ENCODE assay signal across 26 cellular contexts in genomic region chr9:80326105-80326504, GRCh38.
DNase-seq lines count a peak whose midpoint lies in the region; ATAC-seq and TF ChIP-seq lines count a peak whose summit lies in the region.
"Had no signal": no experiment of that assay in that cellular context is flagged by ENCODE, and none has a peak within 500 bp of the region (broad histone marks: within the 10 kb centered on the region; RNA-seq: fewer than 3 reads in every experiment).

No MANE protein-coding gene starts in this region.

- H3K27ac Mint-ChIP-seq in neural progenitor cell = no peak overlapping the region
- H3K27ac Mint-ChIP-seq in activated CD8-positive, alpha-beta memory T cell treated with anti-CD3 and anti-CD28 coated beads, Interleukin-2, amount 10 ng/mL, durations not matched to agents 7 days and 5 days = no peak overlapping the region
- H3K27ac Mint-ChIP-seq: CD4-positive, alpha-beta T cell; IgD-negative memory B cell had no signal

- H3K27ac ChIP-seq in neural progenitor cell = no peak overlapping the region
- H3K27ac ChIP-seq: A549; BLaER1 treated with 17β-estradiol and CSF1 and Interleukin-3, amounts not matched to agents 10 nM and 100 nM; HL-60; KMS-11 had no signal

- H3K27me3 ChIP-seq in MG63 (no peaks in the 10 kb centered on the region), neural progenitor cell (no peaks in the 10 kb centered on the region)
- H3K27me3 ChIP-seq: BLaER1 treated with 17β-estradiol and CSF1 and Interleukin-3, amounts not matched to agents 10 nM and 100 nM had no signal

- no peaks in the 10 kb centered on the region for H3K4me1 Mint-ChIP-seq in neural progenitor cell
- H3K4me1 Mint-ChIP-seq in activated CD8-positive, alpha-beta memory T cell treated with anti-CD3 and anti-CD28 coated beads, Interleukin-2, amount 10 ng/mL, durations not matched to agents 7 days and 5 days = no peaks in the 10 kb centered on the region

- no peaks in the 10 kb centered on the region for H3K36me3 Mint-ChIP-seq in neural progenitor cell
- no peaks in the 10 kb centered on the region for H3K36me3 Mint-ChIP-seq in activated CD8-positive, alpha-beta memory T cell treated with anti-CD3 and anti-CD28 coated beads, Interleukin-2, amount 10 ng/mL, durations not matched to agents 7 days and 5 days

- no peaks in the 10 kb centered on the region for H3K9me3 ChIP-seq in MG63
- H3K9me3 ChIP-seq in neural progenitor cell (ENCODE audit: low read depth) = peaks cover 3% of the 10 kb centered on the region
- H3K9me3 ChIP-seq: A549; BLaER1 treated with 17β-estradiol and CSF1 and Interleukin-3, amounts not matched to agents 10 nM and 100 nM had no signal

- DNase-seq in MG63 = peak; percentile 36
- DNase-seq in astrocyte of the spinal cord (ENCODE audit: low read depth, low spot score) = peak; percentile 5
- DNase-seq in fibroblast of gingiva (ENCODE audit: low read depth) = peak; percentile 68
- DNase-seq in neural progenitor cell (ENCODE audit: low spot score) = no peak
- DNase-seq in DMS53 treated with DMSO at 0.1 percent for 48 hours (lab: John Stamatoyannopoulos, UW; ENCODE audit: unreplicated experiment) = no peak
- no peak for DNase-seq in activated CD8-positive, alpha-beta memory T cell treated with anti-CD3 and anti-CD28 coated beads, Interleukin-2, amount 10 ng/mL, durations not matched to agents 7 days and 5 days
- DNase-seq in retina = no peak
- no peak for DNase-seq in NCI-H2196 (lab: John Stamatoyannopoulos, UW; ENCODE audit: unreplicated experiment)
- DNase-seq: AML-193; CD4-positive, alpha-beta T cell; COR-L47; DMS53; GDM1; NCI-H1092 treated with DMSO at 0.1 percent for 48 hours; NCI-H1436; NCI-H1930; NCI-H2107; NCI-H526 treated with DMSO at 0.1 percent for 48 hours; RPMI8226; SHP77 had no signal

- H3K4me3 ChIP-seq in MG63 (no peak overlapping the region), astrocyte of the spinal cord (ENCODE audit: low read depth, low read length) (no peak overlapping the region), neural progenitor cell (no peak overlapping the region)
- H3K4me3 ChIP-seq: A549; BLaER1 treated with 17β-estradiol and CSF1 and Interleukin-3, amounts not matched to agents 10 nM and 100 nM; GM12878 had no signal

- peak overlapping the region; percentile 44 for H2AFZ ChIP-seq in neural progenitor cell (replicated peaks)

- TF ChIP-seq CTCF in astrocyte of the spinal cord (IDR thresholded peaks at IDR 0.05; ENCODE audit: low read depth, low read length) (no peak), neural progenitor cell (IDR thresholded peaks at IDR 0.05) (no peak)

- H3K9ac ChIP-seq in neural progenitor cell = no peak overlapping the region
- H3K9ac ChIP-seq: BLaER1 treated with 17β-estradiol and CSF1 and Interleukin-3, amounts not matched to agents 10 nM and 100 nM; KMS-11 had no signal

- H4K20me1 ChIP-seq in neural progenitor cell (ENCODE audit: low read depth) = no peaks in the 10 kb centered on the region
- H4K20me1 ChIP-seq: BLaER1 treated with 17β-estradiol and CSF1 and Interleukin-3, amounts not matched to agents 10 nM and 100 nM had no signal

- no peaks in the 10 kb centered on the region for H3K27me3 Mint-ChIP-seq in neural progenitor cell (ENCODE audit: insufficient read depth, low read depth)
- H3K27me3 Mint-ChIP-seq in activated CD8-positive, alpha-beta memory T cell treated with anti-CD3 and anti-CD28 coated beads, Interleukin-2, amount 10 ng/mL, durations not matched to agents 7 days and 5 days = no peaks in the 10 kb centered on the region
- H3K27me3 Mint-ChIP-seq: CD4-positive, alpha-beta T cell; IgD-negative memory B cell had no signal

- H3K4me2 ChIP-seq in neural progenitor cell = no peak overlapping the region
- H3K4me2 ChIP-seq: A549; BLaER1 treated with 17β-estradiol and CSF1 and Interleukin-3, amounts not matched to agents 10 nM and 100 nM; KMS-11 had no signal

- H3K36me3 ChIP-seq in MG63 (no peaks in the 10 kb centered on the region), neural progenitor cell (peaks cover 3% of the 10 kb centered on the region)
- H3K36me3 ChIP-seq: BLaER1 treated with 17β-estradiol and CSF1 and Interleukin-3, amounts not matched to agents 10 nM and 100 nM had no signal

- in situ Hi-C loops in astrocyte of the spinal cord (cut with HindIII; ENCODE audit: low sequenced_read_pairs) = no loop called here

- CTCF ChIA-PET in activated CD8-positive, alpha-beta memory T cell treated with anti-CD3 and anti-CD28 coated beads, Interleukin-2, amount 10 ng/mL, durations not matched to agents 7 days and 5 days (lab: Charles Lee) = no interaction called here

- peaks cover 10% of the 10 kb centered on the region for H3K9me3 Mint-ChIP-seq in neural progenitor cell
- H3K9me3 Mint-ChIP-seq in activated CD8-positive, alpha-beta memory T cell treated with anti-CD3 and anti-CD28 coated beads, Interleukin-2, amount 10 ng/mL, durations not matched to agents 7 days and 5 days (ENCODE audit: low read depth) = peaks cover 6% of the 10 kb centered on the region

- H3K4me3 Mint-ChIP-seq in neural progenitor cell = no peak overlapping the region
- H3K4me3 Mint-ChIP-seq in activated CD8-positive, alpha-beta memory T cell treated with anti-CD3 and anti-CD28 coated beads, Interleukin-2, amount 10 ng/mL, durations not matched to agents 7 days and 5 days = no peak overlapping the region
- H3K4me3 Mint-ChIP-seq: CD4-positive, alpha-beta T cell; IgD-negative memory B cell had no signal

- ATAC-seq in activated CD8-positive, alpha-beta memory T cell treated with anti-CD3 and anti-CD28 coated beads, Interleukin-2, amount 10 ng/mL, durations not matched to agents 7 days and 5 days = no peak
- ATAC-seq: A549, GM12878 had no signal

- H3F3A ChIP-seq in neural progenitor cell (ENCODE audit: low read depth) = no peaks in the 10 kb centered on the region

- H3K4me1 ChIP-seq in neural progenitor cell = peaks cover 17% of the 10 kb centered on the region
- H3K4me1 ChIP-seq: A549 had no signal

- no peaks in the 10 kb centered on the region for H3K79me2 ChIP-seq in neural progenitor cell (ENCODE audit: low read depth)

Comparison
In these comparisons a context has a peak if more than half of its experiments do, and no peak if none do; other contexts are left out.
1. DNase-seq: peak in MG63 (single experiment), astrocyte of the spinal cord (single experiment) and fibroblast of gingiva (single experiment); none in neural progenitor cell (single experiment), DMS53 treated with DMSO at 0.1 percent for 48 hours (single experiment), activated CD8-positive, alpha-beta memory T cell treated with anti-CD3 and anti-CD28 coated beads, Interleukin-2, amount 10 ng/mL, durations not matched to agents 7 days and 5 days (single experiment), retina (single experiment) and NCI-H2196 (single experiment).